8 cellular contexts compared by ENCODE assay signal in the genomic region with DNA sequence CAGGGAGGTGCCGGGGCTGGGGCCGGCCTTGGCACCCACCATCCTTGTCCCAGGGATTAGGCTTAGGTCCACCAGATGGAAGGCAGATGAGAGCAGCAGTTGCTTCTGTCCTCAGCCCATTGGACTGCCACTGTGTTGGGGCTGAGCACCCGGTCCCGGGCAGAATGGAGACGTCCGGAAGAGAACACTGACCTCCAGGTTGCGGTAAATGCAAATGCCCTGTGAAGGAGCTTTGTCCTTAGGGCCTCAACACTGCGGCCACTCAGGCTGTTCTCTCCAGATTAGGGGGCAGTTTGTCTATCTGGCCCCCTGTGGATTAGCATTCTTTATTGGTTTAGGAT. TPM values are rescaled to one million over a fixed set of nuclear protein-coding genes. Genes with fewer than 3 reads are reported as not detected.
DNase-seq lines count a peak whose midpoint lies in the region; ATAC-seq and TF ChIP-seq lines count a peak whose summit lies in the region.

A gene (minus strand): TSS at position 276 of the 341 bp plus-strand sequence. CDS start 234 bp downstream, at position 42.

- H3K9ac ChIP-seq in mesenchymal stem cell (ENCODE audit: low read length) = peak within 1 kb of the TSS; percentile 96

- H3K4me3 ChIP-seq in cardiac fibroblast (replicated peaks in 1 of 2; ENCODE audit: low read depth in 2 of 2, low read length in 2 of 2) (peak within 1 kb of the TSS; percentile 96), mesenchymal stem cell (ENCODE audit: insufficient read depth in 1 of 2, low read depth in 1 of 2, low read length in 2 of 2) (peak within 1 kb of the TSS; percentile 73 to 97), uterus (peak within 1 kb of the TSS; percentile 85 to 93)

- H3K9me3 ChIP-seq in mesenchymal stem cell (ENCODE audit: control insufficient read depth, low read length) = no peaks in the 10 kb centered on the region
- H3K9me3 ChIP-seq in uterus = no peaks in the 10 kb centered on the region

- H4K8ac ChIP-seq in mesenchymal stem cell (ENCODE audit: low read length) = peak within 1 kb of the TSS; percentile 89

- 96% methylated on average over 8 of the region's 8 CpGs for WGBS in mesenchymal stem cell

- H3K4me1 ChIP-seq in mesenchymal stem cell (ENCODE audit: control insufficient read depth, insufficient read depth, low read depth, low read length) (peaks cover 20% of the 10 kb centered on the region), uterus (peaks cover 0 to 9% of the 10 kb centered on the region in 2 donors)

- DNase-seq in activated naive CD4-positive, alpha-beta T cell treated with anti-CD3 and anti-CD28 coated beads for 36 hours = no peak
- no peak for DNase-seq in activated naive CD4-positive, alpha-beta T cell (lab: John Stamatoyannopoulos, UW)
- DNase-seq in cardiac fibroblast (ENCODE audit: low read depth in 2 of 2) (no peak), mesenchymal stem cell (no peak), uterus (no peak), ecto neural progenitor cell (ENCODE audit: low spot score) (no peak), GM10248 (ENCODE audit: extremely low spot score) (no peak)

- H3K9me3 Mint-ChIP-seq in activated naive CD4-positive, alpha-beta T cell treated with anti-CD3 and anti-CD28 coated beads for 36 hours = no peaks in the 10 kb centered on the region

- no peak within 1 kb of the TSS for H2BK15ac ChIP-seq in mesenchymal stem cell (ENCODE audit: low read depth, poor library complexity, severe bottlenecking)

- peak within 1 kb of the TSS; percentile 56 for H2AK5ac ChIP-seq in mesenchymal stem cell (ENCODE audit: low read length, severe bottlenecking)

- H2AFZ ChIP-seq in mesenchymal stem cell (ENCODE audit: low read depth, low read length) = no peak within 1 kb of the TSS

- H2BK120ac ChIP-seq in mesenchymal stem cell (ENCODE audit: low read depth, low read length) = no peak within 1 kb of the TSS

- peak within 1 kb of the TSS; percentile 66 to 81 for H3K4ac ChIP-seq in mesenchymal stem cell (ENCODE audit: low read depth in 1 of 2, low read length in 2 of 2)

- peaks cover 76% of the 10 kb centered on the region for H3K36me3 Mint-ChIP-seq in activated naive CD4-positive, alpha-beta T cell treated with anti-CD3 and anti-CD28 coated beads for 36 hours (ENCODE audit: low read depth)

- H3K27me3 Mint-ChIP-seq in activated naive CD4-positive, alpha-beta T cell treated with anti-CD3 and anti-CD28 coated beads for 36 hours (ENCODE audit: low read depth) = no peaks in the 10 kb centered on the region

- peak within 1 kb of the TSS; percentile 97 for H3K4me3 Mint-ChIP-seq in activated naive CD4-positive, alpha-beta T cell treated with anti-CD3 and anti-CD28 coated beads for 36 hours

- TF ChIP-seq CTCF in cardiac fibroblast (IDR thresholded peaks at IDR 0.05; ENCODE audit: low read depth, low read length) (no peak), uterus (IDR thresholded peaks at IDR 0.05) (no peak), GM10248 (IDR thresholded peaks at IDR 0.05; ENCODE audit: control extremely low read depth, extremely low read depth, low read depth, missing control alignments) (no peak)

- peak within 1 kb of the TSS; percentile 23 for H4K91ac ChIP-seq in mesenchymal stem cell (ENCODE audit: low read length)

- no peak for TF ChIP-seq POLR2A in uterus (IDR thresholded peaks at IDR 0.05)

- peak within 1 kb of the TSS; percentile 95 for H3K27ac Mint-ChIP-seq in activated naive CD4-positive, alpha-beta T cell treated with anti-CD3 and anti-CD28 coated beads for 36 hours

- intact Hi-C loops in activated naive CD4-positive, alpha-beta T cell treated with anti-CD3 and anti-CD28 coated beads for 36 hours (cut with micrococcal nuclease) = loop anchor here (1.0 to 2.0 kb wide), 4 partner anchors 8 to 51 kb away; a partner anchor contains a TSS
- intact Hi-C loops in uterus (cut with DNase I; ENCODE audit: low total_unique reads) = no loop called here

- CTCF ChIA-PET in activated naive CD4-positive, alpha-beta T cell treated with anti-CD3 and anti-CD28 coated beads for 36 hours (lab: Charles Lee) = interaction anchor here (0.9 to 1.4 kb wide), 2 partner anchors 23 to 27 kb away, joined by 4 read pairs; a partner anchor contains a TSS
- CTCF ChIA-PET in GM10248 (lab: Yijun Ruan, JAX) = interaction anchor here (0.9 to 1.5 kb wide), 5 partner anchors 9 to 30 kb away, joined by 3 to 10 read pairs (median 4); a partner anchor contains a TSS

- H3K27me3 ChIP-seq in mesenchymal stem cell (ENCODE audit: control insufficient read depth in 1 of 2, insufficient read depth in 1 of 2, low read length in 2 of 2) (no peaks in the 10 kb centered on the region), uterus (no peaks in the 10 kb centered on the region)

- H3K23ac ChIP-seq in mesenchymal stem cell (ENCODE audit: low read length in 2 of 2) = peak within 1 kb of the TSS in 1 of 2 experiments; percentile 5

- H2BK5ac ChIP-seq in mesenchymal stem cell (ENCODE audit: low read depth, low read length, poor library complexity, severe bottlenecking) = no peak within 1 kb of the TSS

- H2BK12ac ChIP-seq in mesenchymal stem cell (ENCODE audit: low read length in 2 of 2) = peak within 1 kb of the TSS in 1 of 2 experiments; percentile 68

- ATAC-seq in HG03442 (IDR thresholded peaks at IDR 0.05; ENCODE audit: unreplicated experiment) = no peak

- peak within 1 kb of the TSS; percentile 76 for H3K4me2 ChIP-seq in mesenchymal stem cell (ENCODE audit: low read length, poor library complexity, severe bottlenecking)

- peaks cover 10% of the 10 kb centered on the region for H3K79me1 ChIP-seq in mesenchymal stem cell (replicated peaks; ENCODE audit: low read length, poor library complexity, severe bottlenecking)

- peak within 1 kb of the TSS in 1 of 2 experiments; percentile 46 for H3K18ac ChIP-seq in mesenchymal stem cell (ENCODE audit: low read depth in 1 of 2, low read length in 2 of 2)

- H3K14ac ChIP-seq in mesenchymal stem cell (ENCODE audit: low read length in 2 of 2) = no peak within 1 kb of the TSS

- H3K36me3 ChIP-seq in mesenchymal stem cell (ENCODE audit: control insufficient read depth in 1 of 2, insufficient read depth in 2 of 2, low read depth in 1 of 2, low read length in 2 of 2) (peaks cover 45 to 82% of the 10 kb centered on the region in 2 experiments), uterus (no peaks in the 10 kb centered on the region)

- peaks cover 49% of the 10 kb centered on the region for H3K4me1 Mint-ChIP-seq in activated naive CD4-positive, alpha-beta T cell treated with anti-CD3 and anti-CD28 coated beads for 36 hours (ENCODE audit: low read depth)

- H3K27ac ChIP-seq in mesenchymal stem cell (ENCODE audit: low read length, poor library complexity, severe bottlenecking) (peak within 1 kb of the TSS; percentile 67), uterus (peak within 1 kb of the TSS; percentile 88 to 97)

- POLR2A ChIA-PET in GM10248 (lab: Yijun Ruan, JAX) = interaction anchor here (1.2 to 2.5 kb wide), 4 partner anchors 9 to 25 kb away, joined by 7 to 15 read pairs (median 12); a partner anchor contains a TSS

RNA-seq across cellular contexts. Expression of the gene that starts here (rescaled TPM):
- total RNA-seq in activated naive CD4-positive, alpha-beta T cell treated with anti-CD3 and anti-CD28 coated beads for 36 hours = under 1 TPM; 0.14 to 0.15 TPM
- polyA plus RNA-seq in mesenchymal stem cell (2013, experiment 1 of 2) = not detected
- polyA plus RNA-seq in mesenchymal stem cell (2013, experiment 2 of 2) = not detected
- under 1 TPM in 2 of 4 donors, not detected in 2; 0.28 to 0.49 TPM for total RNA-seq in uterus
